In genomic region chr5:157265714-157266285, GRCh38 we compare ENCODE assay signal across 8 cellular contexts. TPM values are rescaled to one million over a fixed set of nuclear protein-coding genes. Genes with fewer than 3 reads are reported as not detected.
DNase-seq lines count a peak whose midpoint lies in the region; ATAC-seq lines count a peak whose summit lies in the region.

TSS of gene CYFIP2 (plus strand) at chr5:157266123. CDS start at chr5:157285362, 19,239 bp downstream.

- intact Hi-C loops in left colon (cut with DNase I, micrococcal nuclease) = no loop called here

- DNase-seq in NCI-H524 (lab: John Stamatoyannopoulos, UW) = peak; percentile 11 to 15
- DNase-seq in NCI-H524 treated with DMSO at 0.1 percent for 48 hours (lab: John Stamatoyannopoulos, UW) = no peak
- DNase-seq in NCI-H1930 (lab: John Stamatoyannopoulos, UW) = peak; percentile 26 to 36
- DNase-seq in activated CD4-positive, CD25-positive, alpha-beta regulatory T cell treated with anti-CD3 and anti-CD28 coated beads, Interleukin-2, amount 50 U/mL, for 16 hours (ENCODE audit: low read depth, low spot score) = peak; percentile 60
- DNase-seq in central memory CD4-positive, alpha-beta T cell = peak; percentile 85
- DNase-seq in left colon = peak; percentile 60 to 84
- DNase-seq in stimulated activated CD4-positive, alpha-beta T cell treated with anti-CD3 and anti-CD28 coated beads, Interleukin-1b, Interleukin-23, amount 100 ng/mL, for 48 hours = peak; percentile 81

- ATAC-seq in HG02870 (IDR thresholded peaks at IDR 0.05; ENCODE audit: unreplicated experiment) (peak; percentile 80), left colon (peak; percentile 93)

RNA-seq across cellular contexts. Expression of gene CYFIP2, which starts in this region (rescaled TPM):
- 10 to 100 TPM; 25.5 to 36.0 TPM for total RNA-seq in left colon
